ENCODE assay signal across 11 cellular contexts in genomic region chr1:109796484-109797305, GRCh38. TPM values are rescaled to one million over a fixed set of nuclear protein-coding genes. Genes with fewer than 3 reads are reported as not detected.
DNase-seq lines count a peak whose midpoint lies in the region; ATAC-seq, FAIRE-seq and TF ChIP-seq lines count a peak whose summit lies in the region.
"Had no signal": no experiment of that assay in that cellular context is flagged by ENCODE, and none has a peak within 500 bp of the region (broad histone marks: within the 10 kb centered on the region; RNA-seq: fewer than 3 reads in every experiment).

No MANE protein-coding gene starts in this region.

- H3K36me3 ChIP-seq in duodenal mucosa (ENCODE audit: control insufficient read depth in 1 of 2, insufficient read depth in 2 of 2, low read length in 2 of 2) (no peaks in the 10 kb centered on the region), kidney (ENCODE audit: control insufficient read depth in 1 of 2, insufficient read depth in 2 of 2, low read length in 2 of 2) (no peaks in the 10 kb centered on the region)
- H3K36me3 ChIP-seq: WERI-Rb-1 had no signal

- peak overlapping the region; percentile 78 for H3K27ac Mint-ChIP-seq in T-helper 17 cell

- H3K4me3 Mint-ChIP-seq in T-helper 17 cell, result peak overlapping the region; percentile 33

- H3K4me1 Mint-ChIP-seq in T-helper 17 cell, result peaks cover 45% of the 10 kb centered on the region

- H3K9ac ChIP-seq in duodenal mucosa (ENCODE audit: low read depth in 1 of 2, low read length in 2 of 2) (peak overlapping the region in 1 of 2 donors; percentile 47), kidney (ENCODE audit: low read length in 2 of 2) (no peak overlapping the region)
- H3K9ac ChIP-seq: parathyroid adenoma had no signal

- H3K36me3 Mint-ChIP-seq in T-helper 17 cell (ENCODE audit: low read depth), result peaks cover 4% of the 10 kb centered on the region

- H3K27ac ChIP-seq in duodenal mucosa (ENCODE audit: low read depth, low read length) (no peak overlapping the region), kidney (ENCODE audit: low read depth in 2 of 2, low read length in 2 of 2) (no peak overlapping the region)
- H3K27ac ChIP-seq: parathyroid adenoma, WERI-Rb-1 had no signal

- H3K27me3 Mint-ChIP-seq in T-helper 17 cell, result no peaks in the 10 kb centered on the region

- ATAC-seq in T-helper 17 cell (no peak), sciatic nerve (no peak), HG03175 (IDR thresholded peaks at IDR 0.05; ENCODE audit: unreplicated experiment) (no peak)

- no peak for FAIRE-seq in kidney (lab: Jason Lieb, UNC)

- DNase-seq in EL (peak; percentile 43), T-helper 17 cell (no peak), sciatic nerve (ENCODE audit: low spot score) (peak; percentile 15), kidney (no peak), NCI-H2171 (lab: John Stamatoyannopoulos, UW) (no peak), HT-29 (ENCODE audit: low spot score) (no peak)
- DNase-seq: WERI-Rb-1 had no signal

- intact Hi-C loops in sciatic nerve (cut with DNase I) (no loop called here), kidney (cut with DNase I) (no loop called here)

- H3K27me3 ChIP-seq in duodenal mucosa (ENCODE audit: control insufficient read depth in 1 of 2, insufficient read depth in 2 of 2, low read length in 2 of 2), result no peaks in the 10 kb centered on the region

- H3K9me3 ChIP-seq in T-helper 17 cell (ENCODE audit: control insufficient read depth, low read length, poor library complexity, severe bottlenecking) (no peaks in the 10 kb centered on the region), duodenal mucosa (ENCODE audit: control insufficient read depth in 1 of 2, low read length in 2 of 2) (no peaks in the 10 kb centered on the region), kidney (ENCODE audit: control insufficient read depth in 1 of 2, low read length in 2 of 2) (no peaks in the 10 kb centered on the region)

- H3K4me3 ChIP-seq in duodenal mucosa (ENCODE audit: low read depth in 1 of 2, low read length in 2 of 2), result peak overlapping the region; percentile 16 to 50
- H3K4me3 ChIP-seq in kidney (ENCODE audit: low read length in 2 of 2), result no peak overlapping the region

- H3K4me1 ChIP-seq in duodenal mucosa (ENCODE audit: control insufficient read depth in 1 of 2, insufficient read depth in 2 of 2, low read length in 2 of 2) (peaks cover 52 to 60% of the 10 kb centered on the region in 2 donors), kidney (ENCODE audit: control insufficient read depth in 1 of 2, insufficient read depth in 1 of 2, low read depth in 1 of 2, low read length in 2 of 2) (peaks cover 5 to 27% of the 10 kb centered on the region in 2 donors)

- TF ChIP-seq CTCF in kidney (IDR thresholded peaks at IDR 0.05; ENCODE audit: borderline replicate concordance, extremely low read depth, insufficient read depth), result no peak

RNA-seq across cellular contexts. Expression of gene EPS8L3, which starts 33.0 kb away (rescaled TPM):
- total RNA-seq in T-helper 17 cell (not detected), sciatic nerve (not detected), kidney (1.8 TPM)
- polyA plus RNA-seq in kidney (ENCODE audit: insufficient read depth, low read depth, low replicate concordance), result not detected
- total RNA-seq in HT-29 (2014; rRNA removed; shearing (Covaris generic)), result 107 and 120 TPM in 2 replicates
- total RNA-seq: cerebellum had no signal

RNA-seq across cellular contexts. Expression of gene GSTM3, which starts 55.9 kb away (rescaled TPM):
- total RNA-seq in T-helper 17 cell (1 to 10 TPM; 5.6 to 7.8 TPM), sciatic nerve (104 TPM), kidney (54.7 TPM)
- polyA plus RNA-seq in kidney (ENCODE audit: insufficient read depth, low read depth, low replicate concordance), result 405 TPM
- not detected in 2 replicates for total RNA-seq in HT-29 (2014; rRNA removed; shearing (Covaris generic))

Comparison
In these comparisons a context has a peak if more than half of its experiments do, and no peak if none do; other contexts are left out.
1. DNase-seq: peak in EL (single experiment) and sciatic nerve (single experiment); none in T-helper 17 cell (0 of 3), kidney (single experiment), NCI-H2171 (single experiment) and HT-29 (single experiment).
2. H3K4me3 ChIP-seq: peak in duodenal mucosa (2 of 2); none in kidney (0 of 2).
3. RNA of gene EPS8L3, which starts 33.0 kb away (total RNA-seq): 107 to 120 TPM in HT-29; 1.8 TPM in kidney (single experiment), not detected in T-helper 17 cell and not detected in sciatic nerve (single experiment); every median in the first group is over 10 times any median in the second.